ENCODE assay signal across 1 cellular context in the genomic region with DNA sequence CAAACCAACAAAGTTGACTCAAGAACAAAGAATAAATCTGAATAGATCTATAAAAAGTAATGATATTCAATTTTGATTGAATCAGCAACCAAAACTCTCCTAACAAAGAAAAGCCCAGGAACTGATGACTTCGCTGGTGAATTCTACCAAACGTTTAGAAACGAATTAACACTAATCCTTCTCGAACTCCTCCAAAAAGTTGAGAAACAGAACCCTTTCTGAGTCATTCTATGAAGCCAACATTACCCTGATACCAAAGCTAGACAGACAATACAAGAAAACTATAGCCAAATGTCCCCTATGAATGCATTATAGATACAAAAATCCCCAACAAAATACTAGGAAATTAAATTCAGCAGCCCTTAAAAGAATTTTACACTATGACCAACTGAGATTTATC. TPM values are rescaled to one million over a fixed set of nuclear protein-coding genes. Genes with fewer than 3 reads are reported as not detected.
"Had no signal": no experiment of that assay in that cellular context is flagged by ENCODE, and none has a peak within 500 bp of the region (broad histone marks: within the 10 kb centered on the region; RNA-seq: fewer than 3 reads in every experiment).

No MANE protein-coding gene starts in this region.

RNA-seq across cellular contexts. Expression of a gene that starts 17.0 kb away (rescaled TPM):
- total RNA-seq: astrocyte had no signal
